In the genomic region with DNA sequence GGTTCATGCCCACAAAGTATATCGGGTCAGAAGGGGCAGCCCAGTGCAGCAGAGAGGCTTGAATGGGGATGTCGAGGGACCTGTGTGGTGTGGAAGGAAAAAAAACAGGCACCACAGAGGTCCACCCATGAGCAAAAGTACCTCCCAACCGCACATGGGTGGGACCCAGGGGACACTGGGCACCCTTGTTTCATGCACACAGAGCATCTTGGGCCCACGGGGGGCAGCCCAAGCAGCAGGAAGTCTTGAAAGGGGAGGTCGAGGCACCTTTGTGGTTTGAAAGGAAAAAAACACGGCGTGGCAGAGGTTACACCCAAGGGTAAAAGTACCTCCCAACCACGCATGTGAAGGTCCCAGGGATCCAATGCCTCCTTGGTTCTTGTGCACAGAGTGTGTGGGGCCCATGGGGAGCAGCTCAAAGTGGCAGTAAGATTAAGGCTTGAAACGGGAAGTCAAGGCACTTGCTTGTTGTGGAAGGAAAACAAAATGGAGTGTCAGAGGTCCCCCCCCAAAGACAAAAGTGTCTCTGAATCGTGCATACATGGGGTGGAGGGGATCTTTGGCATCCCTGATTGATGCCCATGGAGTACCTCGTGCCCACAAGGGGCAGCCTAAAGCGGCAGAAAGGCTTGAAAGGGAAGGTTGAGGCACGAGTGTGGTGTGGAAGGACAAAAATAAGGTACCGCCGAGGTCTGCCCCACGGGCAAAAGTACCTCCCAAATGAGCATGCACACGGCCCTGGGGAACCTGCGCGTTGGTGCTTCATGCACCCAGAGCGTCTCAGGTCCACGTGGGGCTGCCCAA, we compare ENCODE assay signal across 1 cellular context.
TF ChIP-seq lines count a peak whose summit lies in the region.

No MANE protein-coding gene starts in this region.

TF ChIP-seq in HEK293T, 16 proteins besides CTCF, POLR2A, EP300 and RAD21:
- TF ChIP-seq NFRKB (IDR thresholded peaks at IDR 0.05), result no peak
- TF ChIP-seq FOXA1 (IDR thresholded peaks at IDR 0.05), result no peak
- TF ChIP-seq FOXK2 (IDR thresholded peaks at IDR 0.05), result no peak
- no peak for TF ChIP-seq LEF1 (IDR thresholded peaks at IDR 0.05; ENCODE audit: borderline replicate concordance)
- TF ChIP-seq ELF4 (IDR thresholded peaks at IDR 0.05), result no peak
- no peak for TF ChIP-seq SP1 (IDR thresholded peaks at IDR 0.05)
- TF ChIP-seq ZNF384 (IDR thresholded peaks at IDR 0.05), result no peak
- no peak for TF ChIP-seq SUZ12 (IDR thresholded peaks at IDR 0.05)
- no peak for TF ChIP-seq ARNT (IDR thresholded peaks at IDR 0.05)
- TF ChIP-seq L3MBTL2 (conservative IDR thresholded peaks at IDR 0.05), result no peak
